ENCODE assay signal across 15 cellular contexts in the genomic region with DNA sequence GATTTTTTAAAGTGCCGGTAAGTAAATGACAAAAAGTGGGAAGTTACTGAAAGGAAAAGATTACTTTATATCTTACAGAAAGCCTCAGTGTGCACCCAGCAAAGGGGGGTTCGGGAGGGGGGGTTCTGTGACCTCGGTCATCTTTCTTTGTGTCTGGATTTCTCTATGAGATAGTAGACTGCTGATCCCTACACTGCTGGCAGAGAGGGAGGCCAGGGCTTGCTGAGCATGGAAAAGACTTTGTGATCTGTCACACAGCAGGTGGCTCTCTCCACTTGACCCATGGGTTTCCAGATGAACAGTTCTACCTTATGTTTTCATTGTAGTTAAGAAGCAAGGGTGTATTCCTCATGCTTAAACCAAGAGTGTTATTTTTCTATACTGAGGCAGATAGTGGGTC.
A peak's percentile ranks its signal among the peaks of the same experiment; 100 is the strongest.
DNase-seq lines count a peak whose midpoint lies in the region; ATAC-seq, FAIRE-seq and TF ChIP-seq lines count a peak whose summit lies in the region.
"Had no signal": no experiment of that assay in that cellular context is flagged by ENCODE, and none has a peak within 500 bp of the region (broad histone marks: within the 10 kb centered on the region; RNA-seq: fewer than 3 reads in every experiment).

No MANE protein-coding gene starts in this region.

- ATAC-seq in A549 (no peak), HG02970 (IDR thresholded peaks at IDR 0.05; ENCODE audit: low FRiP score, unreplicated experiment) (no peak)

- H3K9me3 Mint-ChIP-seq in H9 = peaks cover 0 to 3% of the 10 kb centered on the region in 2 experiments; a peak in 3 of 5 replicates

- H3K9me3 ChIP-seq in A549 = no peaks in the 10 kb centered on the region
- no peaks in the 10 kb centered on the region for H3K9me3 ChIP-seq in H9 (ENCODE audit: control insufficient read depth, low read depth, low read length)
- H3K9me3 ChIP-seq: SJCRH30 had no signal

- no peak overlapping the region for H3K4ac ChIP-seq in H9 (ENCODE audit: low read depth, low read length)

- CTCF ChIA-PET in A549 (lab: Yijun Ruan, JAX) = no interaction called here

- no peak overlapping the region for H2BK20ac ChIP-seq in H9 (ENCODE audit: low read depth, low read length, poor library complexity, severe bottlenecking)

- no peak for FAIRE-seq in A549 (lab: Jason Lieb, UNC)

- POLR2A ChIA-PET in A549 (lab: Yijun Ruan, JAX) = no interaction called here

- no peak overlapping the region; a peak in 1 of 5 replicates for H3K4me3 Mint-ChIP-seq in H9

- no peak overlapping the region for H2BK12ac ChIP-seq in H9 (ENCODE audit: insufficient read length, low read depth, low read length)

- H3K4me3 ChIP-seq in A549 = no peak overlapping the region
- H3K4me3 ChIP-seq: SJCRH30 had no signal

- H3K27ac ChIP-seq in A549 = no peak overlapping the region
- no peak overlapping the region for H3K27ac ChIP-seq in H9 (ENCODE audit: insufficient read length, low read depth, low read length)
- H3K27ac ChIP-seq: SJCRH30, VCaP had no signal

- H3K79me1 ChIP-seq in H9 (ENCODE audit: insufficient read depth, low read depth, low read length, poor library complexity, severe bottlenecking) = no peaks in the 10 kb centered on the region

- TF ChIP-seq POLR2A in A549 (IDR thresholded peaks at IDR 0.05; ENCODE audit: low read length) = no peak

- H3K14ac ChIP-seq in H9 (ENCODE audit: insufficient read depth, low read length) = no peak overlapping the region; the same call in 1 of the 2 replicates

- H3K4me2 ChIP-seq in A549 (no peak overlapping the region), H9 (ENCODE audit: insufficient read depth, insufficient read length, low read length) (no peak overlapping the region)

- no peak overlapping the region for H2BK5ac ChIP-seq in H9 (ENCODE audit: insufficient read length, low read length)

- H3K27me3 Mint-ChIP-seq in H9 (ENCODE audit: low read depth) = no peaks in the 10 kb centered on the region

- no peak overlapping the region for H2BK15ac ChIP-seq in H9 (ENCODE audit: low read depth, low read length)

- H3K4me1 ChIP-seq in A549 (no peaks in the 10 kb centered on the region), H9 (ENCODE audit: insufficient read depth, low read length) (no peaks in the 10 kb centered on the region; the same call in 1 of the 2 replicates)
- H3K4me1 ChIP-seq: SJCRH30 had no signal

- no peaks in the 10 kb centered on the region for H3K79me2 ChIP-seq in H9 (ENCODE audit: insufficient read depth, low read length)

- no peak overlapping the region for H3K9ac ChIP-seq in H9 (ENCODE audit: extremely low read depth, insufficient read length, low read length)

- H2AK5ac ChIP-seq in H9 (ENCODE audit: insufficient read length, low read length) = no peak overlapping the region

- H2AFZ ChIP-seq in H9 (ENCODE audit: low read length) = no peak overlapping the region

- 18% methylated on average over 2 of the region's 3 CpGs for WGBS in A549 (ENCODE audit: missing lambda C conversion rate)
- WGBS in H9 (ENCODE audit: extremely low coverage, insufficient read length, low lambda C conversion rate) = no CpG with 5 or more reads among the region's 3 CpGs

- H4K8ac ChIP-seq in H9 (replicated peaks; ENCODE audit: insufficient read length, low read depth, low read length) = no peak overlapping the region

- H3K27me3 ChIP-seq in H9 (ENCODE audit: insufficient read depth, low read length) = no peaks in the 10 kb centered on the region
- H3K27me3 ChIP-seq: SJCRH30 had no signal

- H4K5ac ChIP-seq in H9 (ENCODE audit: insufficient read length, low read depth, low read length) = no peak overlapping the region

- DNase-seq in A549 (ENCODE audit: low read depth in 1 of 2, low spot score in 1 of 2) (peak; percentile 1 to 16), H9 (peak; percentile 41), OCI-M1 (lab: John Stamatoyannopoulos, UW) (peak; percentile 94), iPS-NIHi7 (ENCODE audit: extremely low spot score) (peak; percentile 46), COR-L47 (lab: John Stamatoyannopoulos, UW) (no peak)
- DNase-seq in NK-92 treated with Interleukin-12 subunit alpha and Interleukin-12 subunit beta, amount 100 ng/mL, for 24 hours (lab: John Stamatoyannopoulos, UW) = no peak
- no peak for DNase-seq in stimulated activated CD4-positive, alpha-beta T cell treated with anti-CD3 and anti-CD28 coated beads, Interleukin-4, amount 100 ng/mL, for 4 hours
- DNase-seq: activated gamma-delta T cell treated with Interleukin-2 at 50 U/mL for 16 hours; effector CD4-positive, alpha-beta T cell; midbrain; NCI-H1105; posterior cingulate gyrus had no signal

- no peak for TF ChIP-seq EP300 in A549 (IDR thresholded peaks at IDR 0.05)

- peak overlapping the region in 2 of 3 experiments; percentile 27 to 49; a peak in 2 of 7 replicates for H3K27ac Mint-ChIP-seq in H9

- H3K4me1 Mint-ChIP-seq in H9 = peaks cover 12 to 22% of the 10 kb centered on the region in 2 experiments

- H3K23me2 ChIP-seq in H9 (ENCODE audit: insufficient read length, low read depth, low read length, poor library complexity, severe bottlenecking) = no peaks in the 10 kb centered on the region

- no peak overlapping the region for H3K56ac ChIP-seq in H9 (ENCODE audit: insufficient read length, low read depth, low read length)

- H3T11ph ChIP-seq in H9 (ENCODE audit: low read length) = no peak overlapping the region

- TF ChIP-seq CTCF in A549 (IDR thresholded peaks at IDR 0.05) (no peak), H9 (conservative IDR thresholded peaks at IDR 0.05) (no peak)

- H3K23ac ChIP-seq in H9 (ENCODE audit: insufficient read length, low read depth, low read length) = no peak overlapping the region

- no peak overlapping the region for H2BK120ac ChIP-seq in H9 (ENCODE audit: low read depth, low read length, poor library complexity, severe bottlenecking)

- H4K91ac ChIP-seq in H9 (ENCODE audit: insufficient read length, low read depth, low read length) = no peak overlapping the region

- no peak overlapping the region for H3K18ac ChIP-seq in H9 (ENCODE audit: insufficient read length, low read depth, low read length)

- H4K20me1 ChIP-seq in H9 (ENCODE audit: control insufficient read depth, insufficient read depth, insufficient read length) = no peaks in the 10 kb centered on the region

- peaks cover 0 to 3% (median 0%) of the 10 kb centered on the region in 3 experiments; a peak in 2 of 7 replicates for H3K36me3 Mint-ChIP-seq in H9 (ENCODE audit: insufficient read depth in 1 of 3, low read depth in 3 of 3)

- no peak for TF ChIP-seq RAD21 in A549 (conservative IDR thresholded peaks at IDR 0.05 in 1 of 2, IDR thresholded peaks at IDR 0.05 in 1 of 2)

TF ChIP-seq in A549, 52 proteins besides CTCF, POLR2A, EP300 and RAD21:
- TF ChIP-seq KDM5A (IDR thresholded peaks at IDR 0.05) (no peak), FOSB (CRISPR knock-in tag; IDR thresholded peaks at IDR 0.05) (no peak), CHD4 (IDR thresholded peaks at IDR 0.05; ENCODE audit: borderline replicate concordance) (no peak), ZC3H11A (IDR thresholded peaks at IDR 0.05) (no peak)
- TF ChIP-seq, protein P1, sequence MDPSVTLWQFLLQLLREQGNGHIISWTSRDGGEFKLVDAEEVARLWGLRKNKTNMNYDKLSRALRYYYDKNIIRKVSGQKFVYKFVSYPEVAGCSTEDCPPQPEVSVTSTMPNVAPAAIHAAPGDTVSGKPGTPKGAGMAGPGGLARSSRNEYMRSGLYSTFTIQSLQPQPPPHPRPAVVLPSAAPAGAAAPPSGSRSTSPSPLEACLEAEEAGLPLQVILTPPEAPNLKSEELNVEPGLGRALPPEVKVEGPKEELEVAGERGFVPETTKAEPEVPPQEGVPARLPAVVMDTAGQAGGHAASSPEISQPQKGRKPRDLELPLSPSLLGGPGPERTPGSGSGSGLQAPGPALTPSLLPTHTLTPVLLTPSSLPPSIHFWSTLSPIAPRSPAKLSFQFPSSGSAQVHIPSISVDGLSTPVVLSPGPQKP (IDR thresholded peaks at IDR 0.05; ENCODE audit: low read depth, low read length) = no peak
- TF ChIP-seq, protein P2, sequence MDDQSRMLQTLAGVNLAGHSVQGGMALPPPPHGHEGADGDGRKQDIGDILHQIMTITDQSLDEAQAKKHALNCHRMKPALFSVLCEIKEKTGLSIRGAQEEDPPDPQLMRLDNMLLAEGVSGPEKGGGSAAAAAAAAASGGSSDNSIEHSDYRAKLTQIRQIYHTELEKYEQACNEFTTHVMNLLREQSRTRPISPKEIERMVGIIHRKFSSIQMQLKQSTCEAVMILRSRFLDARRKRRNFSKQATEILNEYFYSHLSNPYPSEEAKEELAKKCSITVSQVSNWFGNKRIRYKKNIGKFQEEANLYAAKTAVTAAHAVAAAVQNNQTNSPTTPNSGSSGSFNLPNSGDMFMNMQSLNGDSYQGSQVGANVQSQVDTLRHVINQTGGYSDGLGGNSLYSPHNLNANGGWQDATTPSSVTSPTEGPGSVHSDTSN (IDR thresholded peaks at IDR 0.05) = no peak
- TF ChIP-seq, protein P3, sequence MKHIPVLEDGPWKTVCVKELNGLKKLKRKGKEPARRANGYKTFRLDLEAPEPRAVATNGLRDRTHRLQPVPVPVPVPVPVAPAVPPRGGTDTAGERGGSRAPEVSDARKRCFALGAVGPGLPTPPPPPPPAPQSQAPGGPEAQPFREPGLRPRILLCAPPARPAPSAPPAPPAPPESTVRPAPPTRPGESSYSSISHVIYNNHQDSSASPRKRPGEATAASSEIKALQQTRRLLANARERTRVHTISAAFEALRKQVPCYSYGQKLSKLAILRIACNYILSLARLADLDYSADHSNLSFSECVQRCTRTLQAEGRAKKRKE (CRISPR knock-in tag; IDR thresholded peaks at IDR 0.05; ENCODE audit: low read depth) = no peak
- TF ChIP-seq, protein P4, sequence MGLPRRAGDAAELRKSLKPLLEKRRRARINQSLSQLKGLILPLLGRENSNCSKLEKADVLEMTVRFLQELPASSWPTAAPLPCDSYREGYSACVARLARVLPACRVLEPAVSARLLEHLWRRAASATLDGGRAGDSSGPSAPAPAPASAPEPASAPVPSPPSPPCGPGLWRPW (IDR thresholded peaks at IDR 0.05) = no peak

Comparison
In these comparisons a context has a peak if more than half of its experiments do, and no peak if none do; other contexts are left out.
1. DNase-seq: peak in A549 (2 of 2), H9 (single experiment), OCI-M1 (single experiment) and iPS-NIHi7 (single experiment); none in NK-92 treated with Interleukin-12 subunit alpha and Interleukin-12 subunit beta, amount 100 ng/mL, for 24 hours (single experiment), stimulated activated CD4-positive, alpha-beta T cell treated with anti-CD3 and anti-CD28 coated beads, Interleukin-4, amount 100 ng/mL, for 4 hours (0 of 2) and COR-L47 (single experiment).